In the genomic region with DNA sequence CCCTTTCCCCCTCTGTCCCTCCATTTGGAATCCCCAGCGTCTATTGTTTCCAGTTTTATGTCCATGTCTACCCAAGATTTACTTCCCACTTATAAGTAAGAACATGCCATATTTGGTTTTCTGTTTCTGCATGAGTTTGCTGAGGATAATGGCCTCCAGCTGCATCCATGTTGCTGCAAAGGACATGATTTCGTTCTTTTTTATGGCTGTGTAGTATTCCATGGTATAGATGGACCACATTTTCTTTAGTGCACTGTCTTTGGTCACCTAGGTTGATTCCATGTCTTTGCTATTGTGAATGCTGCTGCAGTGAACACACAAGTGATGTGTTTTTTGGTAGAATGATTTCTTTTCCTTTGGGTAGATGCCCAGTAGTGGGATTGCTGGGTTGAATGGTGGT, we compare ENCODE assay signal across 1 cellular context.
TF ChIP-seq lines count a peak whose summit lies in the region.

No MANE protein-coding gene starts in this region.

TF ChIP-seq in HEK293, 187 proteins besides CTCF, POLR2A, EP300 and RAD21 (continued from another document):
- TF ChIP-seq, protein P1, sequence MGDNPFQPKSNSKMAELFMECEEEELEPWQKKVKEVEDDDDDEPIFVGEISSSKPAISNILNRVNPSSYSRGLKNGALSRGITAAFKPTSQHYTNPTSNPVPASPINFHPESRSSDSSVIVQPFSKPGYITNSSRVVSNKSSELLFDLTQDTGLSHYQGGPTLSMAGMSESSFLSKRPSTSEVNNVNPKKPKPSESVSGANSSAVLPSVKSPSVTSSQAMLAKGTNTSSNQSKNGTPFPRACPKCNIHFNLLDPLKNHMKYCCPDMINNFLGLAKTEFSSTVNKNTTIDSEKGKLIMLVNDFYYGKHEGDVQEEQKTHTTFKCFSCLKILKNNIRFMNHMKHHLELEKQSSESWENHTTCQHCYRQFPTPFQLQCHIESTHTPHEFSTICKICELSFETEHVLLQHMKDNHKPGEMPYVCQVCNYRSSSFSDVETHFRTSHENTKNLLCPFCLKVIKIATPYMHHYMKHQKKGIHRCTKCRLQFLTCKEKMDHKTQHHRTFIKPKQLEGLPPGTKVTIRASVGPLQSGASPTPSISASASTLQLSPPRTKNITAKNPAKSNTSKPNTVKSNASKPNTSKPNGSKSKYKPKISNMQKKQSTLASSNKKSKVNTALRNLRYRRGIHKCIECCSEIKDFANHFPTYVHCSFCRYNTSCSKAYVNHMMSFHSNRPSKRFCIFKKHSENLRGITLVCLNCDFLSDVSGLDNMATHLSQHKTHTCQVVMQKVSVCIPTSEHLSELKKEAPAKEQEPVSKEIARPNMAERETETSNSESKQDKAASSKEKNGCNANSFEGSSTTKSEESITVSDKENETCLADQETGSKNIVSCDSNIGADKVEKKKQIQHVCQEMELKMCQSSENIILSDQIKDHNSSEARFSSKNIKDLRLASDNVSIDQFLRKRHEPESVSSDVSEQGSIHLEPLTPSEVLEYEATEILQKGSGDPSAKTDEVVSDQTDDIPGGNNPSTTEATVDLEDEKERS (tag by site-specific recombination; IDR thresholded peaks at IDR 0.05) = peak; percentile 65; the same call in 1 of the 2 replicates
- TF ChIP-seq GLI4 (tag by site-specific recombination; IDR thresholded peaks at IDR 0.05) (no peak), REPIN1 (tag by site-specific recombination; IDR thresholded peaks at IDR 0.05; ENCODE audit: low read depth) (no peak)
- TF ChIP-seq, protein P2, sequence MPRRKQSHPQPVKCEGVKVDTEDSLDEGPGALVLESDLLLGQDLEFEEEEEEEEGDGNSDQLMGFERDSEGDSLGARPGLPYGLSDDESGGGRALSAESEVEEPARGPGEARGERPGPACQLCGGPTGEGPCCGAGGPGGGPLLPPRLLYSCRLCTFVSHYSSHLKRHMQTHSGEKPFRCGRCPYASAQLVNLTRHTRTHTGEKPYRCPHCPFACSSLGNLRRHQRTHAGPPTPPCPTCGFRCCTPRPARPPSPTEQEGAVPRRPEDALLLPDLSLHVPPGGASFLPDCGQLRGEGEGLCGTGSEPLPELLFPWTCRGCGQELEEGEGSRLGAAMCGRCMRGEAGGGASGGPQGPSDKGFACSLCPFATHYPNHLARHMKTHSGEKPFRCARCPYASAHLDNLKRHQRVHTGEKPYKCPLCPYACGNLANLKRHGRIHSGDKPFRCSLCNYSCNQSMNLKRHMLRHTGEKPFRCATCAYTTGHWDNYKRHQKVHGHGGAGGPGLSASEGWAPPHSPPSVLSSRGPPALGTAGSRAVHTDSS (tag by site-specific recombination; IDR thresholded peaks at IDR 0.05) = no peak
